Comparison of ENCODE assay signal across 21 cellular contexts in genomic region chr18:59926131-59926530, GRCh38.
"Had no signal": no experiment of that assay in that cellular context is flagged by ENCODE, and none has a peak within 500 bp of the region (broad histone marks: within the 10 kb centered on the region; RNA-seq: fewer than 3 reads in every experiment).

No MANE protein-coding gene starts in this region.

- H3K27ac ChIP-seq: breast epithelium, hepatocyte, lower lobe of right lung, thyroid gland, upper lobe of right lung had no signal

- H3K4me1 ChIP-seq: breast epithelium, lower lobe of right lung, thyroid gland, upper lobe of right lung had no signal

- H3K79me2 ChIP-seq: hepatocyte had no signal

- H3K27ac Mint-ChIP-seq: immature natural killer cell, naive B cell had no signal

- DNase-seq: activated CD4-positive, alpha-beta T cell treated with anti-CD3 and anti-CD28 coated beads for 36 hours; activated gamma-delta T cell; activated T-cell treated with anti-CD3 and anti-CD28 coated beads, Interleukin-2, amount 50 U/mL, for 48 hours; effector memory CD4-positive, alpha-beta T cell; glutamatergic neuron; immature natural killer cell; lower lobe of right lung; naive B cell; small intestine; stimulated activated CD4-positive, alpha-beta T cell treated with anti-CD3 and anti-CD28 coated beads, Interleukin-2, amount 100 ng/mL, for 24 hours; stimulated activated naive CD4-positive, alpha-beta T cell; T-helper 1 cell; thyroid gland; upper lobe of right lung had no signal

- H3K36me3 ChIP-seq: breast epithelium, lower lobe of right lung, thyroid gland, upper lobe of right lung had no signal

- H3K9me3 ChIP-seq: breast epithelium, lower lobe of right lung, thyroid gland, upper lobe of right lung had no signal

- H3K4me3 Mint-ChIP-seq: central memory CD8-positive, alpha-beta T cell; immature natural killer cell; naive B cell had no signal

- H2AFZ ChIP-seq: hepatocyte had no signal

- ATAC-seq: esophagus mucosa, left lobe of liver, lower lobe of right lung, sciatic nerve, upper lobe of right lung had no signal

- H3K4me2 ChIP-seq: hepatocyte had no signal

- H3K4me3 ChIP-seq: breast epithelium, hepatocyte, lower lobe of right lung, thyroid gland, upper lobe of right lung had no signal

- H3K9me3 Mint-ChIP-seq: activated naive CD4-positive, alpha-beta T cell treated with anti-CD3 and anti-CD28 coated beads, Interleukin-2, amount 50 U/mL, for 72 hours; central memory CD8-positive, alpha-beta T cell; immature natural killer cell had no signal

- H3K27me3 Mint-ChIP-seq: activated CD4-positive, alpha-beta T cell treated with anti-CD3 and anti-CD28 coated beads for 36 hours; central memory CD8-positive, alpha-beta T cell had no signal

- H3K27me3 ChIP-seq: breast epithelium, hepatocyte, thyroid gland, upper lobe of right lung had no signal
